Comparison of ENCODE assay signal across 8 cellular contexts in genomic region chr1:40059292-40059959, GRCh38. TPM values are rescaled to one million over a fixed set of nuclear protein-coding genes. Genes with fewer than 3 reads are reported as not detected.
DNase-seq lines count a peak whose midpoint lies in the region; ATAC-seq, FAIRE-seq and TF ChIP-seq lines count a peak whose summit lies in the region.

No MANE protein-coding gene starts in this region.

- no peaks in the 10 kb centered on the region; the same call in 1 of the 2 replicates for H4K20me1 ChIP-seq in GM12878 (ENCODE audit: control insufficient read depth, insufficient read depth)

- no peaks in the 10 kb centered on the region for H3K27me3 ChIP-seq in GM12878 (replicated peaks in 1 of 2; ENCODE audit: control insufficient read depth in 2 of 2, insufficient read depth in 2 of 2, low read length in 1 of 2)
- no peaks in the 10 kb centered on the region for H3K27me3 ChIP-seq in layer of hippocampus (ENCODE audit: control insufficient read depth, insufficient read depth, low read length)

- DNase-seq in activated CD4-positive, CD25-positive, alpha-beta regulatory T cell (lab: John Stamatoyannopoulos, UW): no peak
- peak; percentile 77 for DNase-seq in NAMALWA (ENCODE audit: low spot score)
- DNase-seq in GM12878 (ENCODE audit: low read depth, low spot score): no peak
- no peak for DNase-seq in NCI-H2081 treated with DMSO at 0.1 percent for 48 hours (lab: John Stamatoyannopoulos, UW)
- no peak for DNase-seq in NCI-H2107 treated with DMSO at 0.1 percent for 48 hours (lab: John Stamatoyannopoulos, UW; ENCODE audit: unreplicated experiment)

- TF ChIP-seq RAD21 in GM12878 (IDR thresholded peaks at IDR 0.05; ENCODE audit: insufficient read depth, low read depth, low read length): no peak

- TF ChIP-seq EP300 in GM12878 (IDR thresholded peaks at IDR 0.05; ENCODE audit: borderline replicate concordance in 1 of 2, control insufficient read depth in 1 of 2, low read depth in 2 of 2, low read length in 2 of 2): no peak

- peak; percentile 10 to 15 (median 11); a peak in 2 of 6 replicates for TF ChIP-seq CTCF in GM12878 (IDR thresholded peaks at IDR 0.05 in 2 of 3, conservative IDR thresholded peaks at IDR 0.05 in 1 of 3; ENCODE audit: control insufficient read depth in 2 of 3, extremely low read depth in 1 of 3, insufficient read depth in 1 of 3, low read depth in 3 of 3, low read length in 3 of 3)

- RAD21 ChIA-PET in GM12878 (lab: Charles Lee; ENCODE audit: unreplicated experiment): interaction anchor here (0.6 to 2.8 kb wide), 6 partner anchors 9 to 139 kb away, joined by 4 to 20 read pairs (median 6); partner anchors contain the start of gene CAP1

- FAIRE-seq in GM12878 (lab: Jason Lieb, UNC): no peak

- peaks cover 60% of the 10 kb centered on the region for H3K79me2 ChIP-seq in GM12878 (ENCODE audit: control insufficient read depth, insufficient read depth, low read length)

- in situ Hi-C loops in GM12878 (cut with MboI): no loop called here

- H3K27ac ChIP-seq in GM12878 (ENCODE audit: control insufficient read depth, insufficient read depth) (peak overlapping the region; percentile 84), layer of hippocampus (ENCODE audit: low read depth, low read length) (peak overlapping the region; percentile 40)

- intact Hi-C loops in GM12878 (cut with micrococcal nuclease; ENCODE audit: unreplicated experiment): no loop called here

- peaks cover 47% of the 10 kb centered on the region for H3K4me1 ChIP-seq in GM12878 (ENCODE audit: control insufficient read depth, insufficient read depth, low read length)

- 0 out of 2 replicates have a peak overlapping the region, but pooled peaks have one; percentile 9 for H3K9ac ChIP-seq in GM12878 (ENCODE audit: control insufficient read depth, insufficient read depth, low read length)

- TF ChIP-seq POLR2A in GM12878 (IDR thresholded peaks at IDR 0.05; ENCODE audit: low read depth, low read length): no peak

- CTCF ChIA-PET in GM12878 (lab: Yijun Ruan, JAX): interaction anchor here (1.0 to 7.2 kb wide), 10 partner anchors 9 to 326 kb away, joined by 3 to 41 read pairs (median 9); partner anchors contain the start of gene CAP1

- POLR2A ChIA-PET in GM12878 (lab: Charles Lee): interaction anchor here (0.5 to 2.7 kb wide), 8 partner anchors 9 to 1144 kb away, joined by 3 to 15 read pairs (median 4); partner anchors contain the start of gene CAP1

- peaks cover 13 to 17% of the 10 kb centered on the region in 2 experiments for H3K36me3 ChIP-seq in GM12878 (ENCODE audit: control insufficient read depth in 2 of 2, insufficient read depth in 2 of 2, low read length in 1 of 2)

- H3K4me3 ChIP-seq in GM12878: peak overlapping the region; percentile 25; the same call in 1 of the 2 replicates

- no TSS peak for BruUV-seq in GM12878 (replicated peaks; lab: Mats Ljungman, UMichigan)

- ATAC-seq in activated CD4-positive, CD25-positive, alpha-beta regulatory T cell treated with anti-CD3 and anti-CD28 coated beads, Interleukin-2, amount 50 U/mL, for 24 hours: peak; percentile 36 to 53
- ATAC-seq in GM12878 (peak; percentile 82), HG03139 (IDR thresholded peaks at IDR 0.05; ENCODE audit: unreplicated experiment) (no peak)

- H3K4me2 ChIP-seq in GM12878 (ENCODE audit: control insufficient read depth, insufficient read depth): peak overlapping the region; percentile 72

- H2AFZ ChIP-seq in GM12878 (ENCODE audit: control insufficient read depth, low read depth, low read length): no peak overlapping the region

- WGBS in GM12878 (ENCODE audit: insufficient coverage, insufficient replicate concordance, low lambda C conversion rate, missing lambda C conversion rate): 0% methylated on average over 4 of the region's 4 CpGs

- SMC1A ChIA-PET in GM12878 (lab: Charles Lee; ENCODE audit: uncharacterized antibody, unreplicated experiment): interaction anchor here (0.9 to 3.8 kb wide), 9 partner anchors 9 to 333 kb away, joined by 3 to 25 read pairs (median 5); partner anchors contain the start of gene CAP1

- H3K9me3 ChIP-seq in GM12878 (replicated peaks; ENCODE audit: control insufficient read depth, insufficient read depth, low read length): no peaks in the 10 kb centered on the region

TF ChIP-seq in GM12878, 131 proteins besides CTCF, POLR2A, EP300 and RAD21 (continues in another document):
- TF ChIP-seq MEF2B (IDR thresholded peaks at IDR 0.05; ENCODE audit: partially characterized antibody, poor library complexity, severe bottlenecking): no peak
- TF ChIP-seq, protein P1, sequence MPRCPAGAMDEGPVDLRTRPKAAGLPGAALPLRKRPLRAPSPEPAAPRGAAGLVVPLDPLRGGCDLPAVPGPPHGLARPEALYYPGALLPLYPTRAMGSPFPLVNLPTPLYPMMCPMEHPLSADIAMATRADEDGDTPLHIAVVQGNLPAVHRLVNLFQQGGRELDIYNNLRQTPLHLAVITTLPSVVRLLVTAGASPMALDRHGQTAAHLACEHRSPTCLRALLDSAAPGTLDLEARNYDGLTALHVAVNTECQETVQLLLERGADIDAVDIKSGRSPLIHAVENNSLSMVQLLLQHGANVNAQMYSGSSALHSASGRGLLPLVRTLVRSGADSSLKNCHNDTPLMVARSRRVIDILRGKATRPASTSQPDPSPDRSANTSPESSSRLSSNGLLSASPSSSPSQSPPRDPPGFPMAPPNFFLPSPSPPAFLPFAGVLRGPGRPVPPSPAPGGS (IDR thresholded peaks at IDR 0.05; ENCODE audit: borderline replicate concordance, insufficient read depth, low read depth, low read length, poor library complexity, severe bottlenecking): no peak
- TF ChIP-seq RELB (IDR thresholded peaks at IDR 0.05; ENCODE audit: low read depth): 0 out of 2 replicates have a peak, but pooled peaks have one; percentile 20
- no peak for TF ChIP-seq HDAC6 (IDR thresholded peaks at IDR 0.05; ENCODE audit: unreplicated experiment)
- no peak for TF ChIP-seq PAX5 (IDR thresholded peaks at IDR 0.05; ENCODE audit: borderline replicate concordance, low read depth, low read length)

RNA-seq across cellular contexts. Expression of gene CAP1, which starts 18.9 kb away (rescaled TPM):
- total RNA-seq in GM12878 (2013; cell fraction: nucleolus; rRNA removed): 67.9 and 74.3 TPM in 2 replicates
- total RNA-seq in GM12878 (2014; rRNA removed) (378 and 394 TPM in 2 replicates), GM12878 (2014; rRNA removed; fragmentation: Illumina TruSeq; extraction: Trizol) (405 and 421 TPM in 2 replicates), GM12878 (2021) (482 and 491 TPM in 2 replicates)
- 209 TPM for polyA plus RNA-seq in GM12878 (2011; ENCODE audit: low read depth)
- polyA plus RNA-seq in GM12878 (2011; rRNA removed) (360 and 431 TPM in 2 replicates), GM12878 (2014; fragmentation: Illumina TruSeq; extraction: Trizol) (500 and 537 TPM in 2 replicates), GM12878 (2014; fragmentation: Nextera tagmentation; extraction: Ambion mirVana) (100 to 1,000 TPM; 413 to 441 TPM), GM12878 (2014; rRNA removed) (367 and 393 TPM in 2 replicates), GM12878 (2016; fragmentation: Nextera tagmentation; extraction: Ambion mirVana) (100 to 1,000 TPM; 475 to 481 TPM)
- 219 and 245 TPM in 2 replicates for polyA plus RNA-seq in GM12878 (2011; cell fraction: cytosol; rRNA removed)
- polyA plus RNA-seq in GM12878 (2011; cell fraction: nucleus; rRNA removed): 178 and 179 TPM in 2 replicates
- polyA plus RNA-seq in GM12878 (2012): 262 and 277 TPM in 2 replicates
- 238 and 242 TPM in 2 replicates for polyA minus RNA-seq in GM12878 (2011; rRNA and poly(A)+ RNA removed)
- 82.6 and 88.4 TPM in 2 replicates for polyA minus RNA-seq in GM12878 (2011; cell fraction: cytosol; rRNA and poly(A)+ RNA removed)
- polyA minus RNA-seq in GM12878 (2011; cell fraction: nucleus; rRNA and poly(A)+ RNA removed): 51.4 and 68.3 TPM in 2 replicates

RNA-seq across cellular contexts. Expression of gene PPT1, which starts 37.6 kb away (rescaled TPM):
- total RNA-seq in GM12878 (2013; cell fraction: nucleolus; rRNA removed): 42.3 and 51.6 TPM in 2 replicates
- total RNA-seq in GM12878 (2014; rRNA removed) (67.6 and 70.2 TPM in 2 replicates), GM12878 (2014; rRNA removed; fragmentation: Illumina TruSeq; extraction: Trizol) (92.1 and 95.8 TPM in 2 replicates), GM12878 (2021) (70.7 and 72.8 TPM in 2 replicates)
- polyA plus RNA-seq in GM12878 (2011; ENCODE audit: low read depth): 38.5 TPM
- polyA plus RNA-seq in GM12878 (2011; rRNA removed) (50.4 and 55.0 TPM in 2 replicates), GM12878 (2014; fragmentation: Illumina TruSeq; extraction: Trizol) (142 and 175 TPM in 2 replicates), GM12878 (2014; fragmentation: Nextera tagmentation; extraction: Ambion mirVana) (100 to 1,000 TPM; 111 to 147 TPM), GM12878 (2014; rRNA removed) (58.1 and 68.0 TPM in 2 replicates), GM12878 (2016; fragmentation: Nextera tagmentation; extraction: Ambion mirVana) (100 to 1,000 TPM; 133 to 138 TPM)
- 39.0 and 41.3 TPM in 2 replicates for polyA plus RNA-seq in GM12878 (2011; cell fraction: cytosol; rRNA removed)
- 13.9 and 18.3 TPM in 2 replicates for polyA plus RNA-seq in GM12878 (2011; cell fraction: nucleus; rRNA removed)
- polyA plus RNA-seq in GM12878 (2012): 44.2 and 48.5 TPM in 2 replicates
- polyA minus RNA-seq in GM12878 (2011; rRNA and poly(A)+ RNA removed): 39.4 and 40.4 TPM in 2 replicates
- polyA minus RNA-seq in GM12878 (2011; cell fraction: cytosol; rRNA and poly(A)+ RNA removed): 16.8 and 18.8 TPM in 2 replicates
- polyA minus RNA-seq in GM12878 (2011; cell fraction: nucleus; rRNA and poly(A)+ RNA removed): 3.7 and 5.9 TPM in 2 replicates
